Comparison of ENCODE assay signal across 8 cellular contexts in the genomic region with DNA sequence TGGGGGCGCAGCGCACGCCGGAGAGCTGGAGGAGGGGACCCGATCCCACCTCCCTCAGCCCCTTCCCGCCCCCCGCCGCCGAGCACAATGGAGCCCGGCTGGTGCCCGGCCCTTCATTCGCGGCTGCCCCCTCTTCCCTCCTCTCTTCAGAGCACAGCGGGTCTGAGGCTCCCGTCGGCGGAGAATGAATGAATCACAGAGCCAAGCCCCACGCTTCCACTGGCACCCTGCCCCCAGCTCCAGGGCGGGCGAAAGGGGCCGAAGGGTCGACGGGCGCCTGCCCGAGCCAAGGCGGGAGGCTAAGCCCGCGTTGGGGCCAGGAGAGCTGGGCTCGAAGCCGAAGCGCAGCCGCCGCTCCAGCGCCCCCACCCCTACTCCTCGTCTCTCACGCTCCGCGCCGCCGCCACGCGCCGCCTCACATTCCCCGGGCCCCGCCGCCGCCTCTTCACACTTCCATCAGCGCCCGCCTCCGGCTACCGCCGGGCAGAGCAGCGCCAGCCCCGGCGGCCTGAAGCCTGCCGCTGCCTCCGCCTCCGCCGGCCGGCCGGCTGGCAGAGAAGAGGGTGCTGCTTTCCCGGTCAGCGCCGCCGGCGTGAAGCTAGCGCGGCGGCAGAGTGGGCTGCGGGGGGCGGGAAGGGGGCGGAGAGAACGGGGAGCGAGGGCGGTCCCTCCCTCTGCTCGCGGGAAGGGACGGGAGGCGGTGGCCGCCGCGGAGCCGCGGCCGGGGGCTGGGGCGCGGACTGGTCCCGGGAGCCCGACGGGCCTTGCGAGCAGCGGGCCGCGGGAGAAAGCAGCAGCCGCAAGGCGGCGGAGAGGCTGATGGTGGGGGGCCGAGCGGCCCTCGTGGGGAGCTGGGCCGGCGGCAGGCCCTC. TPM values are rescaled to one million over a fixed set of nuclear protein-coding genes. Genes with fewer than 3 reads are reported as not detected.
DNase-seq lines count a peak whose midpoint lies in the region; ATAC-seq and TF ChIP-seq lines count a peak whose summit lies in the region.

A gene with protein sequence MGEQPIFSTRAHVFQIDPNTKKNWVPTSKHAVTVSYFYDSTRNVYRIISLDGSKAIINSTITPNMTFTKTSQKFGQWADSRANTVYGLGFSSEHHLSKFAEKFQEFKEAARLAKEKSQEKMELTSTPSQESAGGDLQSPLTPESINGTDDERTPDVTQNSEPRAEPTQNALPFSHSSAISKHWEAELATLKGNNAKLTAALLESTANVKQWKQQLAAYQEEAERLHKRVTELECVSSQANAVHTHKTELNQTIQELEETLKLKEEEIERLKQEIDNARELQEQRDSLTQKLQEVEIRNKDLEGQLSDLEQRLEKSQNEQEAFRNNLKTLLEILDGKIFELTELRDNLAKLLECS (minus strand): TSS at position 616 of the 872 bp plus-strand sequence. CDS start 1,360 bp downstream, outside the sequence.

- peaks cover 34% of the 10 kb centered on the region for H3K27me3 Mint-ChIP-seq in CD4-positive, alpha-beta T cell

- peak; percentile 65 for ATAC-seq in CD4-positive, alpha-beta T cell (ENCODE audit: poor library complexity)
- ATAC-seq in GM19395 (IDR thresholded peaks at IDR 0.05; ENCODE audit: unreplicated experiment): peak; percentile 63
- ATAC-seq in HG03520 (IDR thresholded peaks at IDR 0.05; ENCODE audit: unreplicated experiment): peak; percentile 43

- CTCF ChIA-PET in CD4-positive, alpha-beta T cell (lab: Charles Lee): interaction anchor here (0.9 to 1.0 kb wide), 2 partner anchors 14 to 380 kb away, joined by 4 to 5 read pairs; no protein-coding TSS in a partner anchor

- intact Hi-C loops in CD4-positive, alpha-beta T cell (cut with DNase I, micrococcal nuclease): loop anchor here (2.0 to 10.0 kb wide), 8 partner anchors 99 to 1791 kb away; a partner anchor contains a TSS

- H3K4me3 Mint-ChIP-seq in CD4-positive, alpha-beta T cell: peak within 1 kb of the TSS; percentile 98

- H3K9me3 ChIP-seq in CD4-positive, alpha-beta T cell (ENCODE audit: control insufficient read depth, low read length): no peaks in the 10 kb centered on the region
- no peaks in the 10 kb centered on the region for H3K9me3 ChIP-seq in NT2/D1 (ENCODE audit: insufficient read depth, low read length)
- no peaks in the 10 kb centered on the region for H3K9me3 ChIP-seq in mucosa of rectum (ENCODE audit: control insufficient read depth in 2 of 2, low read length in 2 of 2)

- TF ChIP-seq CTCF in CD4-positive, alpha-beta T cell (IDR thresholded peaks at IDR 0.05): no peak
- no peak for TF ChIP-seq CTCF in epithelial cell of esophagus (IDR thresholded peaks at IDR 0.05; ENCODE audit: insufficient read depth, low read depth, low read length, missing control alignments)

- DNase-seq in CD4-positive, alpha-beta T cell: peak; percentile 36 to 71 (median 58)
- DNase-seq in NT2/D1 (ENCODE audit: low read depth, low spot score) (peak; percentile 49), activated T-cell treated with anti-CD3 and anti-CD28 coated beads for 4 hours (peak; percentile 62), epithelial cell of esophagus (ENCODE audit: low read depth) (peak; percentile 79)
- peak; percentile 82 for DNase-seq in stimulated activated CD8-positive, alpha-beta memory T cell treated with anti-CD3 and anti-CD28 coated beads, Interleukin-4, amount 100 ng/mL, for 48 hours

- H3K27me3 ChIP-seq in CD4-positive, alpha-beta T cell (ENCODE audit: control insufficient read depth, insufficient read depth, low read length): peaks cover 15% of the 10 kb centered on the region
- no peaks in the 10 kb centered on the region for H3K27me3 ChIP-seq in NT2/D1 (ENCODE audit: insufficient read depth, insufficient read length)
- peaks cover 12 to 22% of the 10 kb centered on the region in 2 donors for H3K27me3 ChIP-seq in mucosa of rectum (ENCODE audit: control insufficient read depth in 2 of 2, insufficient read depth in 2 of 2, low read length in 2 of 2)

- H3K36me3 Mint-ChIP-seq in CD4-positive, alpha-beta T cell (ENCODE audit: low read depth): peaks cover 7% of the 10 kb centered on the region

- H3K27ac Mint-ChIP-seq in CD4-positive, alpha-beta T cell: peak within 1 kb of the TSS; percentile 96

- peaks cover 3% of the 10 kb centered on the region for H3K36me3 ChIP-seq in NT2/D1 (ENCODE audit: insufficient read depth, insufficient read length, low read length)
- H3K36me3 ChIP-seq in mucosa of rectum (ENCODE audit: control insufficient read depth in 2 of 2, insufficient read depth in 2 of 2, low read length in 2 of 2): no peaks in the 10 kb centered on the region

- peak within 1 kb of the TSS; percentile 69 for H3K27ac ChIP-seq in CD4-positive, alpha-beta T cell (ENCODE audit: low read depth, low read length)
- H3K27ac ChIP-seq in mucosa of rectum (ENCODE audit: low read depth in 2 of 2, low read length in 2 of 2): peak within 1 kb of the TSS; percentile 91 to 93

- H3K4me1 Mint-ChIP-seq in CD4-positive, alpha-beta T cell (ENCODE audit: low read depth): peaks cover 41% of the 10 kb centered on the region

- H3K9me3 Mint-ChIP-seq in CD4-positive, alpha-beta T cell: no peaks in the 10 kb centered on the region

- H3K4me1 ChIP-seq in NT2/D1 (ENCODE audit: insufficient read depth, insufficient read length) (peaks cover 3% of the 10 kb centered on the region), mucosa of rectum (ENCODE audit: control insufficient read depth in 2 of 2, insufficient read depth in 2 of 2, low read length in 2 of 2) (peaks cover 6 to 7% of the 10 kb centered on the region in 2 donors)

- peak within 1 kb of the TSS; percentile 93 for H3K9ac ChIP-seq in NT2/D1 (ENCODE audit: insufficient read length, low read depth)
- peak within 1 kb of the TSS; percentile 72 to 89 for H3K9ac ChIP-seq in mucosa of rectum (ENCODE audit: low read depth in 1 of 2, low read length in 2 of 2)

- POLR2A ChIA-PET in CD4-positive, alpha-beta T cell (lab: Charles Lee): interaction anchor here (0.7 to 3.6 kb wide), 8 partner anchors 11 to 742 kb away, joined by 3 to 19 read pairs (median 4); a partner anchor contains a TSS

- H3K4me3 ChIP-seq in NT2/D1 (ENCODE audit: insufficient read length, low read depth) (peak within 1 kb of the TSS; percentile 78), epithelial cell of esophagus (ENCODE audit: low read length) (peak within 1 kb of the TSS; percentile 84), mucosa of rectum (ENCODE audit: low read length in 2 of 2) (peak within 1 kb of the TSS; percentile 85 to 89)

RNA-seq across cellular contexts. Expression of the gene that starts here (rescaled TPM):
- 1 to 10 TPM; 2.1 TPM for total RNA-seq in CD4-positive, alpha-beta T cell

Comparison
In these comparisons a context has a peak if more than half of its experiments do, and no peak if none do; other contexts are left out.
1. Peak in every context shown above with its lines: DNase-seq, ATAC-seq, H3K4me3 ChIP-seq and H3K27ac ChIP-seq.